Comparison of ENCODE assay signal across 1 cellular context in genomic region chr1:162676767-162677166, GRCh38.
TF ChIP-seq lines count a peak whose summit lies in the region.

No MANE protein-coding gene starts in this region.

TF ChIP-seq in HepG2, 621 proteins besides CTCF, POLR2A, EP300 and RAD21:
- TF ChIP-seq NCOR1 (IDR thresholded peaks at IDR 0.05; ENCODE audit: borderline replicate concordance, low read length) (no peak), NFAT5 (CRISPR knock-in tag; IDR thresholded peaks at IDR 0.05) (no peak), RFX5 (IDR thresholded peaks at IDR 0.05; ENCODE audit: low read depth, low read length) (no peak), ASH2L (IDR thresholded peaks at IDR 0.05; ENCODE audit: insufficient read length, low read depth, low read length) (no peak), ATAD3A (CRISPR knock-in tag; IDR thresholded peaks at IDR 0.05) (no peak), TEF (CRISPR knock-in tag; IDR thresholded peaks at IDR 0.05) (no peak), ZNF354B (CRISPR knock-in tag; IDR thresholded peaks at IDR 0.05) (no peak), ZSCAN9 (CRISPR knock-in tag; IDR thresholded peaks at IDR 0.05; ENCODE audit: borderline replicate concordance) (no peak), CHD4 (IDR thresholded peaks at IDR 0.05; ENCODE audit: borderline replicate concordance, low read length) (no peak), ARNT2 (CRISPR knock-in tag; IDR thresholded peaks at IDR 0.05; ENCODE audit: low read depth) (no peak), EEA1 (CRISPR knock-in tag; IDR thresholded peaks at IDR 0.05; ENCODE audit: borderline replicate concordance) (no peak), DPF2 (CRISPR knock-in tag; IDR thresholded peaks at IDR 0.05; ENCODE audit: borderline replicate concordance, low read depth) (no peak), MLLT10 (CRISPR knock-in tag; IDR thresholded peaks at IDR 0.05) (no peak), POLR2AphosphoS2 (IDR thresholded peaks at IDR 0.05; ENCODE audit: low read depth, low read length) (no peak), MNT (IDR thresholded peaks at IDR 0.05) (no peak)
